23 cellular contexts compared by ENCODE assay signal in genomic region chr9:111997831-111998230, GRCh38.
DNase-seq lines count a peak whose midpoint lies in the region; ATAC-seq, FAIRE-seq and TF ChIP-seq lines count a peak whose summit lies in the region.
"Had no signal": no experiment of that assay in that cellular context is flagged by ENCODE, and none has a peak within 500 bp of the region (broad histone marks: within the 10 kb centered on the region; RNA-seq: fewer than 3 reads in every experiment).

No MANE protein-coding gene starts in this region.

- peaks cover 13% of the 10 kb centered on the region for H3K4me1 Mint-ChIP-seq in activated CD8-positive, alpha-beta memory T cell treated with anti-CD3 and anti-CD28 coated beads, Interleukin-2, amount 10 ng/mL, durations not matched to agents 7 days and 5 days
- H3K4me1 Mint-ChIP-seq in stimulated activated memory B cell treated with anti-CD40 and anti-IgM and Interleukin-4, amounts not matched to agents 10 μg/mL and 1 μg/mL and 100 μg/mL, for 72 hours: peaks cover 24% of the 10 kb centered on the region
- H3K4me1 Mint-ChIP-seq: H9 had no signal

- TF ChIP-seq EP300 in H1 (IDR thresholded peaks at IDR 0.05; ENCODE audit: borderline replicate concordance in 1 of 2, low read depth in 2 of 2, low read length in 2 of 2): no peak

- H3K27me3 ChIP-seq in OCI-LY3 (ENCODE audit: low read depth, low read length) (no peaks in the 10 kb centered on the region), H1 (replicated peaks in 1 of 4; ENCODE audit: control insufficient read depth in 3 of 4, extremely low read depth in 1 of 4, insufficient read depth in 3 of 4, low read length in 3 of 4) (no peaks in the 10 kb centered on the region)
- H3K27me3 ChIP-seq: BLaER1 had no signal

- H4K20me1 ChIP-seq in OCI-LY3 (ENCODE audit: insufficient read depth, low read length) (no peaks in the 10 kb centered on the region), H1 (replicated peaks in 1 of 2; ENCODE audit: control insufficient read depth in 1 of 2, insufficient read depth in 2 of 2, low read length in 2 of 2) (no peaks in the 10 kb centered on the region)
- H4K20me1 ChIP-seq: BLaER1 had no signal

- H3K4me3 ChIP-seq in OCI-LY3 (ENCODE audit: low read length): no peak overlapping the region
- H3K4me3 ChIP-seq in H1 (ENCODE audit: extremely low read depth in 1 of 4, insufficient read depth in 2 of 4, low read depth in 3 of 4, low read length in 4 of 4): no peak overlapping the region
- H3K4me3 ChIP-seq: BLaER1 had no signal

- peaks cover 37% of the 10 kb centered on the region for H3K27me3 Mint-ChIP-seq in activated CD8-positive, alpha-beta memory T cell treated with anti-CD3 and anti-CD28 coated beads, Interleukin-2, amount 10 ng/mL, durations not matched to agents 7 days and 5 days
- no peaks in the 10 kb centered on the region for H3K27me3 Mint-ChIP-seq in stimulated activated memory B cell treated with anti-CD40 and anti-IgM and Interleukin-4, amounts not matched to agents 10 μg/mL and 1 μg/mL and 100 μg/mL, for 72 hours
- H3K27me3 Mint-ChIP-seq: B cell; CD4-positive, CD25-positive, alpha-beta regulatory T cell had no signal

- DNase-seq in activated CD8-positive, alpha-beta memory T cell treated with anti-CD3 and anti-CD28 coated beads for 24 hours: peak; percentile 40
- DNase-seq in activated CD8-positive, alpha-beta memory T cell treated with anti-CD3 and anti-CD28 coated beads, Interleukin-2, amount 10 ng/mL, durations not matched to agents 7 days and 5 days: no peak
- DNase-seq in H1 (ENCODE audit: low read depth in 1 of 2, low spot score in 2 of 2) (no peak), T1000 (lab: John Stamatoyannopoulos, UW) (no peak), OCI-M1 (lab: John Stamatoyannopoulos, UW) (no peak)
- DNase-seq: Caco-2; CD4-positive, CD25-positive, alpha-beta regulatory T cell; CD8-positive, alpha-beta T cell; DMS153; DND-41; GOT3; H9; HFFc6 had no signal

- no peak for TF ChIP-seq RAD21 in H1 (IDR thresholded peaks at IDR 0.05 in 1 of 2, conservative IDR thresholded peaks at IDR 0.05 in 1 of 2; ENCODE audit: low read depth in 2 of 2, low read length in 2 of 2)

- H3K79me1 ChIP-seq in H1 (ENCODE audit: low read depth, low read length): no peaks in the 10 kb centered on the region

- H4K5ac ChIP-seq in H1 (ENCODE audit: insufficient read length, low read depth, low read length): no peak overlapping the region

- H3K23ac ChIP-seq in H1 (ENCODE audit: insufficient read length): no peak overlapping the region

- H3K27ac ChIP-seq in OCI-LY3 (ENCODE audit: low read length): no peak overlapping the region
- no peak overlapping the region for H3K27ac ChIP-seq in H1 (ENCODE audit: low read depth, low read length)
- H3K27ac ChIP-seq: 22Rv1, BLaER1, C4-2B had no signal

- no peaks in the 10 kb centered on the region for H3K79me2 ChIP-seq in OCI-LY3 (ENCODE audit: low read length)
- H3K79me2 ChIP-seq in H1 (ENCODE audit: control insufficient read depth in 1 of 2, insufficient read depth in 2 of 2, low read length in 2 of 2): no peaks in the 10 kb centered on the region

- H3K4me2 ChIP-seq in OCI-LY3 (ENCODE audit: low read length) (no peak overlapping the region), H1 (ENCODE audit: insufficient read depth in 1 of 2, low read depth in 2 of 2, low read length in 2 of 2) (no peak overlapping the region)
- H3K4me2 ChIP-seq: BLaER1 had no signal

- 0 out of 2 replicates have a peak overlapping the region, but pooled peaks have one; percentile 11 for H3K9ac ChIP-seq in OCI-LY3 (ENCODE audit: low read length)
- no peak overlapping the region for H3K9ac ChIP-seq in H1 (replicated peaks in 1 of 4; ENCODE audit: extremely low read depth in 1 of 4, low read depth in 3 of 4, low read length in 3 of 4)
- H3K9ac ChIP-seq: BLaER1 had no signal

- POLR2A ChIA-PET in H1 (lab: Charles Lee; ENCODE audit: partially characterized antibody): no interaction called here

- 90% methylated on average over 5 of the region's 5 CpGs; no CpG with 5 or more reads in 1 of the 2 experiments for WGBS in H1 (ENCODE audit: extremely low coverage in 1 of 2, insufficient coverage in 1 of 2, insufficient read length in 1 of 2, insufficient replicate concordance in 2 of 2, low coverage in 1 of 2, low lambda C conversion rate in 2 of 2, missing lambda C conversion rate in 1 of 2), 2 experiments

- CTCF ChIA-PET in activated CD8-positive, alpha-beta memory T cell treated with anti-CD3 and anti-CD28 coated beads, Interleukin-2, amount 10 ng/mL, durations not matched to agents 7 days and 5 days (lab: Charles Lee): no interaction called here
- CTCF ChIA-PET in H1 (lab: Charles Lee; ENCODE audit: partially characterized antibody): no interaction called here

- no peak overlapping the region for H4K91ac ChIP-seq in H1 (replicated peaks; ENCODE audit: insufficient read length, low read length)

- H3K56ac ChIP-seq in H1 (replicated peaks; ENCODE audit: insufficient read length, low read depth, low read length): no peak overlapping the region

- H3K18ac ChIP-seq in H1 (ENCODE audit: extremely low read depth, low read length): no peak overlapping the region

- H3K23me2 ChIP-seq in H1 (ENCODE audit: low read depth, low read length): no peaks in the 10 kb centered on the region

- H2BK15ac ChIP-seq in H1 (ENCODE audit: low read length): no peak overlapping the region

- H3K9me3 ChIP-seq in OCI-LY3 (ENCODE audit: insufficient read depth, low read length): no peaks in the 10 kb centered on the region
- no peaks in the 10 kb centered on the region for H3K9me3 ChIP-seq in H1 (ENCODE audit: insufficient read depth in 2 of 2, low read depth in 1 of 2, low read length in 1 of 2)
- H3K9me3 ChIP-seq: BLaER1, Caco-2 had no signal

- FAIRE-seq in H1 (lab: Jason Lieb, UNC): no peak
- FAIRE-seq: A204.1, G401.6, GM12892 had no signal

- no peak overlapping the region for H3K27ac Mint-ChIP-seq in activated CD8-positive, alpha-beta memory T cell treated with anti-CD3 and anti-CD28 coated beads, Interleukin-2, amount 10 ng/mL, durations not matched to agents 7 days and 5 days
- peak overlapping the region; percentile 71 for H3K27ac Mint-ChIP-seq in stimulated activated memory B cell treated with anti-CD40 and anti-IgM and Interleukin-4, amounts not matched to agents 10 μg/mL and 1 μg/mL and 100 μg/mL, for 72 hours
- H3K27ac Mint-ChIP-seq: B cell; CD8-positive, alpha-beta T cell; H9; HFFc6 had no signal

- H2BK12ac ChIP-seq in H1 (ENCODE audit: low read depth, low read length): no peak overlapping the region

- no peak overlapping the region for H2BK120ac ChIP-seq in H1 (replicated peaks; ENCODE audit: low read depth, low read length)

- H4K8ac ChIP-seq in H1 (ENCODE audit: extremely low read depth, insufficient read depth, low read length): no peak overlapping the region

- TF ChIP-seq CTCF in OCI-LY3 (IDR thresholded peaks at IDR 0.05; ENCODE audit: low read depth, low read length): no peak
- TF ChIP-seq CTCF in H1 (IDR thresholded peaks at IDR 0.05; ENCODE audit: control extremely low read depth in 1 of 3, insufficient read depth in 1 of 3, low read depth in 1 of 3, low read length in 3 of 3): no peak

- H2AFZ ChIP-seq in OCI-LY3 (ENCODE audit: low read depth, low read length) (no peak overlapping the region; the same call in 1 of the 2 replicates), H1 (ENCODE audit: low read length) (no peak overlapping the region)

- H2BK20ac ChIP-seq in H1 (ENCODE audit: low read length): 0 out of 2 replicates have a peak overlapping the region, but pooled peaks have one; percentile 27

- TF ChIP-seq POLR2A in H1 (IDR thresholded peaks at IDR 0.05; ENCODE audit: control extremely low read depth in 1 of 2, low read depth in 2 of 2, low read length in 2 of 2): no peak

- H3K36me3 Mint-ChIP-seq in activated CD8-positive, alpha-beta memory T cell treated with anti-CD3 and anti-CD28 coated beads, Interleukin-2, amount 10 ng/mL, durations not matched to agents 7 days and 5 days: no peaks in the 10 kb centered on the region
- H3K36me3 Mint-ChIP-seq in stimulated activated memory B cell treated with anti-CD40 and anti-IgM and Interleukin-4, amounts not matched to agents 10 μg/mL and 1 μg/mL and 100 μg/mL, for 72 hours: no peaks in the 10 kb centered on the region
- H3K36me3 Mint-ChIP-seq: CD8-positive, alpha-beta T cell had no signal

- H2AK5ac ChIP-seq in H1 (ENCODE audit: low read depth, low read length): no peak overlapping the region

- H3K14ac ChIP-seq in H1 (ENCODE audit: insufficient read length): no peak overlapping the region

- H3K36me3 ChIP-seq in OCI-LY3 (replicated peaks; ENCODE audit: low read depth, low read length) (no peaks in the 10 kb centered on the region), H1 (ENCODE audit: control insufficient read depth in 2 of 4, insufficient read depth in 4 of 4, low read length in 3 of 4) (no peaks in the 10 kb centered on the region)
- H3K36me3 ChIP-seq: BLaER1 had no signal

- ATAC-seq in activated CD8-positive, alpha-beta memory T cell treated with anti-CD3 and anti-CD28 coated beads, Interleukin-2, amount 10 ng/mL, durations not matched to agents 7 days and 5 days: no peak
- ATAC-seq in stimulated activated memory B cell treated with anti-CD40 and anti-IgM and Interleukin-4, amounts not matched to agents 10 μg/mL and 1 μg/mL and 100 μg/mL, for 72 hours: no peak
- no peak for ATAC-seq in HG03280 (IDR thresholded peaks at IDR 0.05; ENCODE audit: unreplicated experiment)
- ATAC-seq: CD8-positive, alpha-beta T cell had no signal

- no peak overlapping the region for H3K4me3 Mint-ChIP-seq in activated CD8-positive, alpha-beta memory T cell treated with anti-CD3 and anti-CD28 coated beads, Interleukin-2, amount 10 ng/mL, durations not matched to agents 7 days and 5 days
- H3K4me3 Mint-ChIP-seq in stimulated activated memory B cell treated with anti-CD40 and anti-IgM and Interleukin-4, amounts not matched to agents 10 μg/mL and 1 μg/mL and 100 μg/mL, for 72 hours: no peak overlapping the region
- H3K4me3 Mint-ChIP-seq: B cell; CD4-positive, CD25-positive, alpha-beta regulatory T cell; CD8-positive, alpha-beta T cell; H9; HFFc6 had no signal

- no peak overlapping the region for H2BK5ac ChIP-seq in H1 (ENCODE audit: low read depth, low read length)

- peaks cover 83% of the 10 kb centered on the region for H3K4me1 ChIP-seq in OCI-LY3 (ENCODE audit: low read length)
- H3K4me1 ChIP-seq in H1 (replicated peaks in 1 of 4; ENCODE audit: control insufficient read depth in 3 of 4, insufficient read depth in 4 of 4, low read length in 3 of 4): no peaks in the 10 kb centered on the region

- no peaks in the 10 kb centered on the region for H3K9me3 Mint-ChIP-seq in activated CD8-positive, alpha-beta memory T cell treated with anti-CD3 and anti-CD28 coated beads, Interleukin-2, amount 10 ng/mL, durations not matched to agents 7 days and 5 days (ENCODE audit: low read depth)
- no peaks in the 10 kb centered on the region for H3K9me3 Mint-ChIP-seq in stimulated activated memory B cell treated with anti-CD40 and anti-IgM and Interleukin-4, amounts not matched to agents 10 μg/mL and 1 μg/mL and 100 μg/mL, for 72 hours
- H3K9me3 Mint-ChIP-seq: CD8-positive, alpha-beta T cell; H9; HFFc6 had no signal

- no peak overlapping the region for H3K4ac ChIP-seq in H1 (replicated peaks; ENCODE audit: insufficient read length, low read depth, low read length)

TF ChIP-seq in H1, 55 proteins besides CTCF, POLR2A, EP300 and RAD21 (continues in another document):
- TF ChIP-seq SIX5 (IDR thresholded peaks at IDR 0.05; ENCODE audit: low read depth, low read length): no peak
- TF ChIP-seq TAF1 (IDR thresholded peaks at IDR 0.05; ENCODE audit: low read depth, low read length): no peak
